8 cellular contexts compared by ENCODE assay signal in genomic region chr13:30617315-30618185, GRCh38. TPM values are rescaled to one million over a fixed set of nuclear protein-coding genes. Genes with fewer than 3 reads are reported as not detected.
DNase-seq lines count a peak whose midpoint lies in the region; ATAC-seq and TF ChIP-seq lines count a peak whose summit lies in the region.

Gene USPL1, plus strand, starts transcription at chr13:30617920. Its CDS starts 3,221 bp downstream, at chr13:30621141.

- peak; percentile 85 for ATAC-seq in GM21381 (IDR thresholded peaks at IDR 0.05; ENCODE audit: unreplicated experiment)

- no peaks in the 10 kb centered on the region for H3K9me3 ChIP-seq in NT2/D1 (ENCODE audit: insufficient read depth, low read length)

- H3K27me3 ChIP-seq in NT2/D1 (ENCODE audit: insufficient read depth, insufficient read length) = no peaks in the 10 kb centered on the region

- no peak within 1 kb of the TSS for H3K4me3 Mint-ChIP-seq in endothelial cell (ENCODE audit: unreplicated experiment)
- no peak within 1 kb of the TSS for H3K4me3 Mint-ChIP-seq in mesothelial cell of epicardium

- peaks cover 22% of the 10 kb centered on the region for H3K36me3 ChIP-seq in NT2/D1 (ENCODE audit: insufficient read depth, insufficient read length, low read length)

- DNase-seq in Caki2 (ENCODE audit: low read depth) (peak; percentile 98), HUDEP-2 (lab: John Stamatoyannopoulos, UW; ENCODE audit: unreplicated experiment in 76 of 76) (peak; percentile 85 to 99 (median 97)), NT2/D1 (ENCODE audit: low read depth, low spot score) (peak; percentile 93), endothelial cell (ENCODE audit: low spot score) (peak; percentile 97), mesothelial cell of epicardium (ENCODE audit: low spot score in 2 of 2, unreplicated experiment in 2 of 2) (peak; percentile 96 to 98)
- DNase-seq in activated CD8-positive, alpha-beta memory T cell treated with anti-CD3 and anti-CD28 coated beads, Interleukin-2, amount 50 U/mL, for 1 hour (ENCODE audit: extremely low read depth) = peak; percentile 93
- peak; percentile 99 for DNase-seq in stimulated activated CD8-positive, alpha-beta memory T cell treated with anti-CD3 and anti-CD28 coated beads, Interleukin-15, amount 100 ng/mL, for 48 hours (ENCODE audit: low read depth in 2 of 2)

- H3K9me3 Mint-ChIP-seq in endothelial cell (ENCODE audit: unreplicated experiment) = no peaks in the 10 kb centered on the region
- H3K9me3 Mint-ChIP-seq in mesothelial cell of epicardium = no peaks in the 10 kb centered on the region

- H3K4me3 ChIP-seq in NT2/D1 (ENCODE audit: insufficient read length, low read depth) = peak within 1 kb of the TSS; percentile 83

- TF ChIP-seq CTCF in endothelial cell (IDR thresholded peaks at IDR 0.05; ENCODE audit: unreplicated experiment) (no peak), mesothelial cell of epicardium (IDR thresholded peaks at IDR 0.05; ENCODE audit: unreplicated experiment) (peak; percentile 65)

- H3K4me1 Mint-ChIP-seq in endothelial cell (ENCODE audit: unreplicated experiment) (peaks cover 7% of the 10 kb centered on the region), mesothelial cell of epicardium (peaks cover 14% of the 10 kb centered on the region)

- no peaks in the 10 kb centered on the region for H3K4me1 ChIP-seq in NT2/D1 (ENCODE audit: insufficient read depth, insufficient read length)

- H3K27me3 Mint-ChIP-seq in endothelial cell (ENCODE audit: unreplicated experiment) (no peaks in the 10 kb centered on the region), mesothelial cell of epicardium (ENCODE audit: low read depth) (no peaks in the 10 kb centered on the region)

- peak within 1 kb of the TSS; percentile 98 for H3K9ac ChIP-seq in NT2/D1 (ENCODE audit: insufficient read length, low read depth)

- H3K36me3 Mint-ChIP-seq in endothelial cell (ENCODE audit: low read depth, unreplicated experiment) (no peaks in the 10 kb centered on the region), mesothelial cell of epicardium (peaks cover 6% of the 10 kb centered on the region)

- H3K27ac Mint-ChIP-seq in endothelial cell (ENCODE audit: unreplicated experiment) = no peak within 1 kb of the TSS
- H3K27ac Mint-ChIP-seq in mesothelial cell of epicardium = no peak within 1 kb of the TSS

- in situ Hi-C loops in Caki2 (cut with HindIII; ENCODE audit: low pct_unique_long_range_greater_than_20kb, low sequenced_read_pairs) = no loop called here

RNA-seq across cellular contexts. Expression of gene USPL1, which starts in this region (rescaled TPM):
- 8.1 and 10.0 TPM in 2 replicates for total RNA-seq in Caki2 (2014; rRNA removed; shearing (Covaris generic); ENCODE audit: low replicate concordance)
- total RNA-seq in endothelial cell (ENCODE audit: unreplicated experiment) = 21.1 TPM
- 21.4 to 23.1 TPM (median 21.7 TPM) in 3 replicates for total RNA-seq in mesothelial cell of epicardium

Comparison
In these comparisons a context has a peak if more than half of its experiments do, and no peak if none do; other contexts are left out.
1. Peak in every context shown above with its lines: DNase-seq, ATAC-seq and H3K4me3 ChIP-seq.